ENCODE assay signal across 1 cellular context in the genomic region with DNA sequence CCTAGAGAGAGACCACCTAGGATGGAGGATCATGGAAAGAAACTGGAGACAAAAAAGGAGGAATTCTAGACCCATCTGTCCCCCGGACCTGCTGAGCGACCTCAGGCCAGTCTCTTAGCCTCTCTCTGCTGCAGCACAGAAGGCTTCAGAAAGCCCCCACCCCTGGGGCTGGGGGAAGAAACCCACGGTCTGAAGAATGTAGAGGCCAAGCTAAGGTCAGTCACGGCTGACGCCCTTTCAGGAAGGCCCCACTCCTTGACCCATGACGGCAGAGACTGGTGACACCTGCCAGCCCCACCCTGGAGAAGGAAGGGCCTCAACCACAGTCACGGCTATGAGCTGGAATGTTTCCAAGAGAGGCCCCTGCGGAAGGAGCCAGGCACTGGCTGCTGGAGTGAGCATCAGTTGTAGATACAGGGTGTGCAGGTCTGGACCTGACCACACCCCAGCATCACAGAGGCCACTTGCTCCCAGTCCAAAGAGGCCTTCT.
TF ChIP-seq lines count a peak whose summit lies in the region.

No MANE protein-coding gene starts in this region.

TF ChIP-seq in WTC11, 78 proteins besides CTCF, POLR2A, EP300 and RAD21 (continued from another document):
- TF ChIP-seq, protein P1, sequence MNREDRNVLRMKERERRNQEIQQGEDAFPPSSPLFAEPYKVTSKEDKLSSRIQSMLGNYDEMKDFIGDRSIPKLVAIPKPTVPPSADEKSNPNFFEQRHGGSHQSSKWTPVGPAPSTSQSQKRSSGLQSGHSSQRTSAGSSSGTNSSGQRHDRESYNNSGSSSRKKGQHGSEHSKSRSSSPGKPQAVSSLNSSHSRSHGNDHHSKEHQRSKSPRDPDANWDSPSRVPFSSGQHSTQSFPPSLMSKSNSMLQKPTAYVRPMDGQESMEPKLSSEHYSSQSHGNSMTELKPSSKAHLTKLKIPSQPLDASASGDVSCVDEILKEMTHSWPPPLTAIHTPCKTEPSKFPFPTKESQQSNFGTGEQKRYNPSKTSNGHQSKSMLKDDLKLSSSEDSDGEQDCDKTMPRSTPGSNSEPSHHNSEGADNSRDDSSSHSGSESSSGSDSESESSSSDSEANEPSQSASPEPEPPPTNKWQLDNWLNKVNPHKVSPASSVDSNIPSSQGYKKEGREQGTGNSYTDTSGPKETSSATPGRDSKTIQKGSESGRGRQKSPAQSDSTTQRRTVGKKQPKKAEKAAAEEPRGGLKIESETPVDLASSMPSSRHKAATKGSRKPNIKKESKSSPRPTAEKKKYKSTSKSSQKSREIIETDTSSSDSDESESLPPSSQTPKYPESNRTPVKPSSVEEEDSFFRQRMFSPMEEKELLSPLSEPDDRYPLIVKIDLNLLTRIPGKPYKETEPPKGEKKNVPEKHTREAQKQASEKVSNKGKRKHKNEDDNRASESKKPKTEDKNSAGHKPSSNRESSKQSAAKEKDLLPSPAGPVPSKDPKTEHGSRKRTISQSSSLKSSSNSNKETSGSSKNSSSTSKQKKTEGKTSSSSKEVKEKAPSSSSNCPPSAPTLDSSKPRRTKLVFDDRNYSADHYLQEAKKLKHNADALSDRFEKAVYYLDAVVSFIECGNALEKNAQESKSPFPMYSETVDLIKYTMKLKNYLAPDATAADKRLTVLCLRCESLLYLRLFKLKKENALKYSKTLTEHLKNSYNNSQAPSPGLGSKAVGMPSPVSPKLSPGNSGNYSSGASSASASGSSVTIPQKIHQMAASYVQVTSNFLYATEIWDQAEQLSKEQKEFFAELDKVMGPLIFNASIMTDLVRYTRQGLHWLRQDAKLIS (CRISPR knock-in tag; IDR thresholded peaks at IDR 0.05; ENCODE audit: borderline replicate concordance): no peak
- no peak for TF ChIP-seq IRF2 (CRISPR knock-in tag; IDR thresholded peaks at IDR 0.05; ENCODE audit: borderline replicate concordance, low read depth)
- TF ChIP-seq, protein P2, sequence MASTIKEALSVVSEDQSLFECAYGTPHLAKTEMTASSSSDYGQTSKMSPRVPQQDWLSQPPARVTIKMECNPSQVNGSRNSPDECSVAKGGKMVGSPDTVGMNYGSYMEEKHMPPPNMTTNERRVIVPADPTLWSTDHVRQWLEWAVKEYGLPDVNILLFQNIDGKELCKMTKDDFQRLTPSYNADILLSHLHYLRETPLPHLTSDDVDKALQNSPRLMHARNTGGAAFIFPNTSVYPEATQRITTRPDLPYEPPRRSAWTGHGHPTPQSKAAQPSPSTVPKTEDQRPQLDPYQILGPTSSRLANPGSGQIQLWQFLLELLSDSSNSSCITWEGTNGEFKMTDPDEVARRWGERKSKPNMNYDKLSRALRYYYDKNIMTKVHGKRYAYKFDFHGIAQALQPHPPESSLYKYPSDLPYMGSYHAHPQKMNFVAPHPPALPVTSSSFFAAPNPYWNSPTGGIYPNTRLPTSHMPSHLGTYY (CRISPR knock-in tag; IDR thresholded peaks at IDR 0.05): no peak
